In the genomic region with DNA sequence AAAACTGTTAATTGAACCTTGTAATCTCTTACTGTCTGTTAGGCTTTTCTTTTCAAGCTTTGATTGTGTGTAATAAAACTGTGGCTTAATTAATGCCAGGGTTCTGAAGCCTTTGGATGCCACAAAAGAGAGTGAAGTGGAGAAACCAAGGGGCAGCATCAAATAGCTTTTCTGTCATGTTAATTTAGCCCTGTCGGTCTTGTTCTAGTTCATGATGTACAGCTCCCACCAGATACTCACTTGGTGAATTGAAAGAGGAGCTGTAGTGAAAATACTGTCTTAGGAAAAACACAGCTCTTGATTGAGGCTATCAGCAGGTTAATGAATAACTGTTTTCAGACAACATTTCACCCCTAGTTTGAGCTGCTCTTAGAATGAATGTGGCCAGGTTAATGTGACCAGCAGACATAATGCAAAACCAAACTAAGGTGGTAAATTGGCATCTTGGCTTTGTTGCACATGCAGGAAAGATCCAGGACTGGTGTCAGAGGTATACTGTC, we compare ENCODE assay signal across 19 cellular contexts.
"Had no signal": no experiment of that assay in that cellular context is flagged by ENCODE, and none has a peak within 500 bp of the region (broad histone marks: within the 10 kb centered on the region; RNA-seq: fewer than 3 reads in every experiment).

No MANE protein-coding gene starts in this region.

- H3K4me1 ChIP-seq: thyroid gland had no signal

- H3K27ac ChIP-seq: body of pancreas, coronary artery, psoas muscle, thyroid gland, vagina had no signal

- H3K27me3 ChIP-seq: body of pancreas, thyroid gland, vagina had no signal

- H3K9me3 ChIP-seq: body of pancreas, mucosa of descending colon, psoas muscle, thyroid gland, vagina had no signal

- H3K4me3 ChIP-seq: body of pancreas, coronary artery, mucosa of descending colon, psoas muscle, thyroid gland, vagina had no signal

- DNase-seq: activated CD4-positive, alpha-beta T cell treated with anti-CD3 and anti-CD28 coated beads, Interleukin-2, amount 50 U/mL, for 4 hours; activated CD4-positive, CD25-positive, alpha-beta regulatory T cell treated with anti-CD3 and anti-CD28 coated beads, Interleukin-2, amount 50 U/mL, for 72 hours; activated effector memory CD4-positive, alpha-beta T cell treated with Interleukin-2 at 50 U/mL for 16 hours; activated T-cell treated with anti-CD3 and anti-CD28 coated beads, Interleukin-2, amount 50 U/mL, for 1 hour; amniotic stem cell; body of pancreas; central memory CD4-positive, alpha-beta T cell; effector CD4-positive, alpha-beta T cell; hippocampal formation; left cardiac atrium; mammary epithelial cell; mucosa of descending colon; naive thymus-derived CD8-positive, alpha-beta T cell; nucleus accumbens; psoas muscle; thyroid gland had no signal

- H3K36me3 ChIP-seq: thyroid gland, vagina had no signal

- ATAC-seq: body of pancreas; left cardiac atrium; mucosa of descending colon; naive thymus-derived CD8-positive, alpha-beta T cell; psoas muscle; stimulated activated effector memory CD8-positive, alpha-beta T cell treated with anti-CD3 and anti-CD28 coated beads, Interleukin-12 subunit alpha, Interleukin-12 subunit beta, amount 100 ng/mL, for 72 hours had no signal
